ENCODE assay signal across 19 cellular contexts in the genomic region with DNA sequence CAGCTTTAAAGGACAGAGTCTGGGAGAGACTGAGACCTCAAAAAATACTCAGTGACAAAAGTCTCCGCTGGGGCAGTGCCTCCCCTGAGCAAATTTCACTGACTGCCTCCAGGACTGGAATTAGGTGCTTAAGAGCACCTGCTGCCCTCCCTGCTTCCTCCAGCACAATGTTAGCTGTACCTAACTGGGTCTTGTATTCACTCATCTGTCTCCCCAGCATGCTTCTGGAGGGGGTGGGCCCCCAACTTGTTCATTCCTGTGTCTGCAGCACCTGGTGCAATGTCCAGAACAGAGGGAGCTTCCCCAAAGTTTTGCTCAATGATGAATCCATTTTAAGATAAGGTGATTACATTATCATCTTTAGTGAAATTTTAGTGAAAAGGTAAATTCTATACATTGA.
A peak's percentile ranks its signal among the peaks of the same experiment; 100 is the strongest.
DNase-seq lines count a peak whose midpoint lies in the region; ATAC-seq lines count a peak whose summit lies in the region.
"Had no signal": no experiment of that assay in that cellular context is flagged by ENCODE, and none has a peak within 500 bp of the region (broad histone marks: within the 10 kb centered on the region; RNA-seq: fewer than 3 reads in every experiment).

No MANE protein-coding gene starts in this region.

- peak overlapping the region; percentile 66 for H3K4me3 ChIP-seq in BLaER1
- H3K4me3 ChIP-seq: uterus had no signal

- H3K4me3 Mint-ChIP-seq in activated CD4-positive, alpha-beta memory T cell treated with anti-CD3 and anti-CD28 coated beads for 36 hours = no peak overlapping the region
- H3K4me3 Mint-ChIP-seq: activated naive CD8-positive, alpha-beta T cell treated with anti-CD3 and anti-CD28 coated beads, Interleukin-2, amount 50 U/mL, for 24 hours; activated T-cell treated with anti-CD3 and anti-CD28 coated beads, Interleukin-2, amount 50 U/mL, for 4 hours; CD8-positive, alpha-beta T cell; central memory CD8-positive, alpha-beta T cell; stimulated activated naive CD8-positive, alpha-beta T cell treated with anti-CD3 and anti-CD28 coated beads, Interleukin-15, amount 100 ng/mL, for 72 hours had no signal

- no peaks in the 10 kb centered on the region for H4K20me1 ChIP-seq in BLaER1

- 0 out of 2 replicates have a peak, but pooled peaks cover 4% of the 10 kb centered on the region for H3K36me3 ChIP-seq in BLaER1
- H3K36me3 ChIP-seq: uterus had no signal

- peaks cover 63% of the 10 kb centered on the region for H3K4me1 ChIP-seq in BLaER1
- H3K4me1 ChIP-seq: uterus had no signal

- H3K9ac ChIP-seq in BLaER1 = peak overlapping the region; percentile 76

- intact Hi-C loops in head of caudate nucleus (cut with DNase I) = no loop called here
- intact Hi-C loops in left colon (cut with DNase I, micrococcal nuclease) = no loop called here
- intact Hi-C loops in activated CD4-positive, alpha-beta memory T cell treated with anti-CD3 and anti-CD28 coated beads for 36 hours (cut with micrococcal nuclease) = no loop called here

- H3K9me3 ChIP-seq in BLaER1 = peaks cover 24% of the 10 kb centered on the region; the same call in 1 of the 2 replicates
- H3K9me3 ChIP-seq: uterus had no signal

- no peak overlapping the region for H3K27ac Mint-ChIP-seq in activated CD4-positive, alpha-beta memory T cell treated with anti-CD3 and anti-CD28 coated beads for 36 hours
- H3K27ac Mint-ChIP-seq: activated naive CD8-positive, alpha-beta T cell treated with anti-CD3 and anti-CD28 coated beads, Interleukin-2, amount 50 U/mL, for 24 hours; CD8-positive, alpha-beta T cell had no signal

- CTCF ChIA-PET in activated CD4-positive, alpha-beta memory T cell treated with anti-CD3 and anti-CD28 coated beads for 36 hours (lab: Charles Lee) = no interaction called here

- POLR2A ChIA-PET in activated CD4-positive, alpha-beta memory T cell treated with anti-CD3 and anti-CD28 coated beads for 36 hours (lab: Charles Lee) = no interaction called here

- no peaks in the 10 kb centered on the region for H3K27me3 ChIP-seq in BLaER1
- H3K27me3 ChIP-seq: uterus had no signal

- H3K27me3 Mint-ChIP-seq in activated CD4-positive, alpha-beta memory T cell treated with anti-CD3 and anti-CD28 coated beads for 36 hours = no peaks in the 10 kb centered on the region
- H3K27me3 Mint-ChIP-seq: central memory CD8-positive, alpha-beta T cell had no signal

- DNase-seq in head of caudate nucleus (no peak), left colon (no peak), HT-29 (ENCODE audit: low spot score) (no peak)
- no peak for DNase-seq in activated CD4-positive, alpha-beta memory T cell treated with anti-CD3 and anti-CD28 coated beads for 36 hours
- DNase-seq: 8988T; activated CD4-positive, alpha-beta T cell treated with anti-CD3 and anti-CD28 coated beads for 1 hour; activated naive CD8-positive, alpha-beta T cell treated with anti-CD3 and anti-CD28 coated beads, Interleukin-2, amount 50 U/mL, for 24 hours; activated T-cell treated with anti-CD3 and anti-CD28 coated beads, Interleukin-2, amount 50 U/mL, for 4 hours; CD8-positive, alpha-beta T cell; NCI-H2029; NCI-H82; nucleus accumbens; stimulated activated naive CD8-positive, alpha-beta T cell treated with anti-CD3 and anti-CD28 coated beads, Interleukin-15, amount 100 ng/mL, for 72 hours; uterus had no signal

- peak overlapping the region; percentile 71 for H3K27ac ChIP-seq in BLaER1
- H3K27ac ChIP-seq: uterus had no signal

- ATAC-seq in GM19395 (IDR thresholded peaks at IDR 0.05; ENCODE audit: unreplicated experiment) (peak; percentile 58), HG02852 (IDR thresholded peaks at IDR 0.05; ENCODE audit: unreplicated experiment) (peak; percentile 41), HG03442 (IDR thresholded peaks at IDR 0.05; ENCODE audit: unreplicated experiment) (peak; percentile 32), left colon (no peak)
- ATAC-seq: activated naive CD8-positive, alpha-beta T cell treated with anti-CD3 and anti-CD28 coated beads, Interleukin-2, amount 50 U/mL, for 24 hours; activated T-cell treated with anti-CD3 and anti-CD28 coated beads, Interleukin-2, amount 50 U/mL, for 4 hours; CD8-positive, alpha-beta T cell; stimulated activated naive CD8-positive, alpha-beta T cell treated with anti-CD3 and anti-CD28 coated beads, Interleukin-15, amount 100 ng/mL, for 72 hours had no signal

- H3K9me3 Mint-ChIP-seq in activated CD4-positive, alpha-beta memory T cell treated with anti-CD3 and anti-CD28 coated beads for 36 hours = peaks cover 4% of the 10 kb centered on the region

- peak overlapping the region; percentile 83 for H3K4me2 ChIP-seq in BLaER1

- H3K4me1 Mint-ChIP-seq in activated CD4-positive, alpha-beta memory T cell treated with anti-CD3 and anti-CD28 coated beads for 36 hours (ENCODE audit: low read depth) = no peaks in the 10 kb centered on the region
- H3K4me1 Mint-ChIP-seq: central memory CD8-positive, alpha-beta T cell; stimulated activated naive CD8-positive, alpha-beta T cell treated with anti-CD3 and anti-CD28 coated beads, Interleukin-15, amount 100 ng/mL, for 72 hours had no signal

- H3K36me3 Mint-ChIP-seq in activated CD4-positive, alpha-beta memory T cell treated with anti-CD3 and anti-CD28 coated beads for 36 hours = no peaks in the 10 kb centered on the region
- H3K36me3 Mint-ChIP-seq: CD8-positive, alpha-beta T cell had no signal
